Comparison of ENCODE assay signal across 9 cellular contexts in the genomic region with DNA sequence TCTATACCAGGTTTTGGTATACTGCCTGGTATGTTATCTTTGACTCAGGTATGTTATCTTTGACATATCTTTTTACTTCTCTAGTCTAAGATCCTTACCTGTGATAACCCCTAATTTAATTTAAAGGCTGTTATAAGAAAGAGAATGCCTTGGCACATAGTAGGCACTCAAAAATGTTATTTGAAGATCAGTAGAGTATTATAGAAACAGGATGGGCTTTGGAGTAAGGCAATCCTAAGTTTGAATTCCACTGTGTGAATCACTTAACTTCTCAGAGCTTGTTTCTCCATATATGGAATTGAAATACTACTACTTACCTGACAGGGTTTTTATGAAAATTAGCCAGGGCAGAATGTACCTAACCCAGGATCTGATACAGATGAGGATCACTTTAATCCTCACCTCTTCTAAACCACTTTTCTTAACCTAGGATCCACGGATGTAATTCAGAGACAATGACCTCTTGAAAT. TPM values are rescaled to one million over a fixed set of nuclear protein-coding genes. Genes with fewer than 3 reads are reported as not detected.
DNase-seq lines count a peak whose midpoint lies in the region; ATAC-seq, FAIRE-seq and TF ChIP-seq lines count a peak whose summit lies in the region.
"Had no signal": no experiment of that assay in that cellular context is flagged by ENCODE, and none has a peak within 500 bp of the region (broad histone marks: within the 10 kb centered on the region; RNA-seq: fewer than 3 reads in every experiment).

No MANE protein-coding gene starts in this region.

- no peak for TF ChIP-seq POLR2A in endothelial cell of umbilical vein (IDR thresholded peaks at IDR 0.05; ENCODE audit: low read depth, low read length)

- H3K27ac ChIP-seq in endothelial cell of umbilical vein (ENCODE audit: insufficient read depth, low read depth, low read length) (peak overlapping the region; percentile 88), skin epidermis (peak overlapping the region in 4 of 21 experiments; percentile 70 to 82 (median 78)), substantia nigra (ENCODE audit: low read depth, low read length, poor library complexity, severe bottlenecking) (no peak overlapping the region)

- peaks cover 23% of the 10 kb centered on the region for H3K4me1 ChIP-seq in endothelial cell of umbilical vein (ENCODE audit: control insufficient read depth, extremely low read depth, insufficient read depth, low read length)

- intact Hi-C loops in endothelial cell of umbilical vein (cut with micrococcal nuclease), result loop anchor here (2.0 kb wide), 1 partner anchor 65 kb away; a partner anchor contains a TSS

- no peaks in the 10 kb centered on the region for H3K36me3 ChIP-seq in endothelial cell of umbilical vein (ENCODE audit: control insufficient read depth in 2 of 2, extremely low read depth in 1 of 2, insufficient read depth in 2 of 2, low read length in 2 of 2)

- H3K4me3 ChIP-seq in endothelial cell of umbilical vein (replicated peaks in 1 of 3; ENCODE audit: insufficient read depth in 1 of 3, low read depth in 1 of 3, low read length in 3 of 3) (peak overlapping the region in 2 of 3 experiments; percentile 92 to 97), skin epidermis (peak overlapping the region in 4 of 7 experiments; percentile 74 to 87 (median 76))

- peak overlapping the region; percentile 100 for H2AFZ ChIP-seq in endothelial cell of umbilical vein (ENCODE audit: low read depth, low read length)

- no peak for TF ChIP-seq CTCF in endothelial cell of umbilical vein (IDR thresholded peaks at IDR 0.05; ENCODE audit: extremely low read depth in 1 of 2, insufficient read depth in 1 of 2, low read depth in 1 of 2, low read length in 2 of 2)

- ATAC-seq in GM18907 (IDR thresholded peaks at IDR 0.05; ENCODE audit: unreplicated experiment), result no peak

- H3K4me1 Mint-ChIP-seq in activated T-cell treated with anti-CD3 and anti-CD28 coated beads, Interleukin-2, amount 50 U/mL, for 24 hours (ENCODE audit: low read depth), result peaks cover 33% of the 10 kb centered on the region

- H3K27me3 ChIP-seq in endothelial cell of umbilical vein (ENCODE audit: control insufficient read depth in 2 of 2, insufficient read depth in 2 of 2, low read length in 2 of 2), result no peaks in the 10 kb centered on the region

- DNase-seq in activated T-cell treated with anti-CD3 and anti-CD28 coated beads, Interleukin-2, amount 50 U/mL, for 24 hours, result no peak
- DNase-seq in activated T-cell treated with anti-CD3 and anti-CD28 coated beads, Interleukin-2, amount 50 U/mL, for 48 hours, result no peak
- DNase-seq in OCI-M1 (lab: John Stamatoyannopoulos, UW), result peak; percentile 30
- peak; percentile 13 for DNase-seq in endothelial cell of umbilical vein (ENCODE audit: low read depth, low spot score)
- no peak for DNase-seq in substantia nigra (lab: John Stamatoyannopoulos, UW)
- no peak for DNase-seq in NCI-H524 (lab: John Stamatoyannopoulos, UW)

- H3K9me1 ChIP-seq in endothelial cell of umbilical vein (replicated peaks; ENCODE audit: control insufficient read depth, extremely low read depth, insufficient read depth, low read length), result no peaks in the 10 kb centered on the region

- H3K9ac ChIP-seq in endothelial cell of umbilical vein (replicated peaks; ENCODE audit: extremely low read depth, insufficient read depth, low read length), result peak overlapping the region; percentile 97

- BruUV-seq in endothelial cell of umbilical vein (replicated peaks; lab: Mats Ljungman, UMichigan), result no TSS peak

- no peaks in the 10 kb centered on the region for H3K9me3 ChIP-seq in endothelial cell of umbilical vein (replicated peaks; ENCODE audit: control insufficient read depth, insufficient read depth, low read length)

- peak overlapping the region; percentile 96 for H3K27ac Mint-ChIP-seq in activated T-cell treated with anti-CD3 and anti-CD28 coated beads, Interleukin-2, amount 50 U/mL, for 24 hours

- peaks cover 52% of the 10 kb centered on the region for H3K36me3 Mint-ChIP-seq in activated T-cell treated with anti-CD3 and anti-CD28 coated beads, Interleukin-2, amount 50 U/mL, for 24 hours (ENCODE audit: low read depth)

- no peaks in the 10 kb centered on the region for H3K27me3 Mint-ChIP-seq in activated T-cell treated with anti-CD3 and anti-CD28 coated beads, Interleukin-2, amount 50 U/mL, for 24 hours

- peaks cover 12% of the 10 kb centered on the region for H3K79me2 ChIP-seq in endothelial cell of umbilical vein (ENCODE audit: control insufficient read depth, insufficient read depth, low read length)

- no peaks in the 10 kb centered on the region for H3K9me3 Mint-ChIP-seq in activated T-cell treated with anti-CD3 and anti-CD28 coated beads, Interleukin-2, amount 50 U/mL, for 24 hours

- CTCF ChIA-PET in endothelial cell of umbilical vein (lab: Charles Lee), result interaction anchor here (2.0 to 2.1 kb wide), 2 partner anchors 227 to 247 kb away, joined by 5 read pairs; no protein-coding TSS in a partner anchor

- dilution Hi-C loops in endothelial cell of umbilical vein (cut with MboI; ENCODE audit: extremely low pct_ligation_motif_present, low sequenced_read_pairs), result no loop called here

- POLR2A ChIA-PET in endothelial cell of umbilical vein (lab: Charles Lee), result no interaction called here

- peak overlapping the region; percentile 93 for H3K4me3 Mint-ChIP-seq in activated T-cell treated with anti-CD3 and anti-CD28 coated beads, Interleukin-2, amount 50 U/mL, for 24 hours

- FAIRE-seq in endothelial cell of umbilical vein (lab: Jason Lieb, UNC), result no peak
- FAIRE-seq: G401.6 had no signal

- no peaks in the 10 kb centered on the region for H4K20me1 ChIP-seq in endothelial cell of umbilical vein (replicated peaks; ENCODE audit: control insufficient read depth, extremely low read depth, insufficient read depth, low read length)

- H3K4me2 ChIP-seq in endothelial cell of umbilical vein (ENCODE audit: insufficient read depth, low read length), result peak overlapping the region; percentile 100

TF ChIP-seq in endothelial cell of umbilical vein, 7 proteins besides CTCF, POLR2A, EP300 and RAD21:
- TF ChIP-seq GATA2 (IDR thresholded peaks at IDR 0.05; ENCODE audit: insufficient read depth, insufficient read length, low read depth, low read length), result peak; percentile 22
- TF ChIP-seq FOS (IDR thresholded peaks at IDR 0.05; ENCODE audit: borderline replicate concordance, insufficient read depth, low read length), result no peak

RNA-seq across cellular contexts. Expression of a gene that starts 1.2 kb away (rescaled TPM):
- total RNA-seq in endothelial cell of umbilical vein, result 12.1 and 12.2 TPM in 2 replicates
- 1.8 TPM in 2 replicates for polyA plus RNA-seq in endothelial cell of umbilical vein
- 2.3 and 3.1 TPM in 2 replicates for polyA plus RNA-seq in endothelial cell of umbilical vein (2011; cell fraction: cytosol; rRNA removed)
- 6.3 and 11.2 TPM in 2 replicates for polyA plus RNA-seq in endothelial cell of umbilical vein (2011; cell fraction: nucleus; rRNA removed)
- 2.6 and 4.5 TPM in 2 replicates for polyA plus RNA-seq in endothelial cell of umbilical vein (2012)
- polyA minus RNA-seq in endothelial cell of umbilical vein, result 7.2 and 8.9 TPM in 2 replicates
- polyA minus RNA-seq in endothelial cell of umbilical vein (2011; cell fraction: cytosol; rRNA and poly(A)+ RNA removed), result 8.5 TPM
- polyA minus RNA-seq in endothelial cell of umbilical vein (2011; cell fraction: nucleus; rRNA and poly(A)+ RNA removed), result 20.1 and 44.8 TPM in 2 replicates

Comparison
In these comparisons a context has a peak if more than half of its experiments do, and no peak if none do; other contexts are left out.
1. DNase-seq: peak in OCI-M1 (single experiment) and endothelial cell of umbilical vein (single experiment); none in activated T-cell treated with anti-CD3 and anti-CD28 coated beads, Interleukin-2, amount 50 U/mL, for 24 hours (single experiment), activated T-cell treated with anti-CD3 and anti-CD28 coated beads, Interleukin-2, amount 50 U/mL, for 48 hours (0 of 2), substantia nigra (0 of 49) and NCI-H524 (0 of 2).